2 cellular contexts compared by ENCODE assay signal in the genomic region with DNA sequence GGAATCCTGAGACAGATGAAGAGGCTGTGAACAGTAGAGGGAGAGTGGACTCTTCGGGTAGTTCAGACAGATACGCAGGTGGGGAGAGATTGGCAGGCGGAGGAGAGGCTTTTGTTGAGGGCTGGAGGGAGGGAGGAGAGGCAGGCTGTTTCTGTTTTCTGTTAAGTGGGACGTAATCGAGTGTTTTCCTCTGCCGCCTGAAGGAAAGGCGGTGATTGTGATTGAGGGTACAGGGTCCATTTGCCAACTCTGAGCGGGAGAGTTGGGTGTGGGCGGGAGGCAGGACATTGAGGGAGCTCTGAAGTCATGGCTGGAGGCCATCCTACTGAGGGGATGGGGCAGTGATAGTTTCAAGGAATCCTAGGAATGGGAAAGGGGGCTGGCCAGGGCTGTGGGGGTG.
TF ChIP-seq lines count a peak whose summit lies in the region.

No MANE protein-coding gene starts in this region.

TF ChIP-seq in IMR-90, 13 proteins besides CTCF, POLR2A, EP300 and RAD21:
- TF ChIP-seq RCOR1 (IDR thresholded peaks at IDR 0.05; ENCODE audit: insufficient replicate concordance, low read length) (no peak), NFE2L2 (IDR thresholded peaks at IDR 0.05; ENCODE audit: low read depth, low read length) (no peak), CHD1 (IDR thresholded peaks at IDR 0.05; ENCODE audit: low read depth, low read length) (no peak), BHLHE40 (IDR thresholded peaks at IDR 0.05; ENCODE audit: low read depth, low read length) (no peak)
- TF ChIP-seq, protein P1, sequence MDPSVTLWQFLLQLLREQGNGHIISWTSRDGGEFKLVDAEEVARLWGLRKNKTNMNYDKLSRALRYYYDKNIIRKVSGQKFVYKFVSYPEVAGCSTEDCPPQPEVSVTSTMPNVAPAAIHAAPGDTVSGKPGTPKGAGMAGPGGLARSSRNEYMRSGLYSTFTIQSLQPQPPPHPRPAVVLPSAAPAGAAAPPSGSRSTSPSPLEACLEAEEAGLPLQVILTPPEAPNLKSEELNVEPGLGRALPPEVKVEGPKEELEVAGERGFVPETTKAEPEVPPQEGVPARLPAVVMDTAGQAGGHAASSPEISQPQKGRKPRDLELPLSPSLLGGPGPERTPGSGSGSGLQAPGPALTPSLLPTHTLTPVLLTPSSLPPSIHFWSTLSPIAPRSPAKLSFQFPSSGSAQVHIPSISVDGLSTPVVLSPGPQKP (IDR thresholded peaks at IDR 0.05; ENCODE audit: borderline replicate concordance, low read depth, low read length) = no peak

TF ChIP-seq in H1, 55 proteins besides CTCF, POLR2A, EP300 and RAD21:
- TF ChIP-seq SP4 (IDR thresholded peaks at IDR 0.05; ENCODE audit: low read length) (no peak), TAF7 (optimal IDR thresholded peaks at IDR 0.05; ENCODE audit: borderline replicate concordance, low read depth, low read length) (no peak), KDM5A (IDR thresholded peaks at IDR 0.05; ENCODE audit: low read length) (no peak), CHD2 (IDR thresholded peaks at IDR 0.05; ENCODE audit: low read length) (no peak), CEBPB (IDR thresholded peaks at IDR 0.05; ENCODE audit: low read depth, low read length) (no peak), SP2 (IDR thresholded peaks at IDR 0.05; ENCODE audit: low read length) (no peak), SP1 (IDR thresholded peaks at IDR 0.05; ENCODE audit: low read depth, low read length) (no peak), TBP (IDR thresholded peaks at IDR 0.05; ENCODE audit: low read depth, low read length) (no peak), NANOG (IDR thresholded peaks at IDR 0.05; ENCODE audit: insufficient read depth, low read depth, low read length, poor library complexity, severe bottlenecking) (no peak)
- TF ChIP-seq, protein P2, sequence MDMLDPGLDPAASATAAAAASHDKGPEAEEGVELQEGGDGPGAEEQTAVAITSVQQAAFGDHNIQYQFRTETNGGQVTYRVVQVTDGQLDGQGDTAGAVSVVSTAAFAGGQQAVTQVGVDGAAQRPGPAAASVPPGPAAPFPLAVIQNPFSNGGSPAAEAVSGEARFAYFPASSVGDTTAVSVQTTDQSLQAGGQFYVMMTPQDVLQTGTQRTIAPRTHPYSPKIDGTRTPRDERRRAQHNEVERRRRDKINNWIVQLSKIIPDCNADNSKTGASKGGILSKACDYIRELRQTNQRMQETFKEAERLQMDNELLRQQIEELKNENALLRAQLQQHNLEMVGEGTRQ (IDR thresholded peaks at IDR 0.05; ENCODE audit: low read length) = no peak
- TF ChIP-seq, protein P3, sequence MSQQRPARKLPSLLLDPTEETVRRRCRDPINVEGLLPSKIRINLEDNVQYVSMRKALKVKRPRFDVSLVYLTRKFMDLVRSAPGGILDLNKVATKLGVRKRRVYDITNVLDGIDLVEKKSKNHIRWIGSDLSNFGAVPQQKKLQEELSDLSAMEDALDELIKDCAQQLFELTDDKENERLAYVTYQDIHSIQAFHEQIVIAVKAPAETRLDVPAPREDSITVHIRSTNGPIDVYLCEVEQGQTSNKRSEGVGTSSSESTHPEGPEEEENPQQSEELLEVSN (IDR thresholded peaks at IDR 0.05) = no peak
- TF ChIP-seq, protein P4, sequence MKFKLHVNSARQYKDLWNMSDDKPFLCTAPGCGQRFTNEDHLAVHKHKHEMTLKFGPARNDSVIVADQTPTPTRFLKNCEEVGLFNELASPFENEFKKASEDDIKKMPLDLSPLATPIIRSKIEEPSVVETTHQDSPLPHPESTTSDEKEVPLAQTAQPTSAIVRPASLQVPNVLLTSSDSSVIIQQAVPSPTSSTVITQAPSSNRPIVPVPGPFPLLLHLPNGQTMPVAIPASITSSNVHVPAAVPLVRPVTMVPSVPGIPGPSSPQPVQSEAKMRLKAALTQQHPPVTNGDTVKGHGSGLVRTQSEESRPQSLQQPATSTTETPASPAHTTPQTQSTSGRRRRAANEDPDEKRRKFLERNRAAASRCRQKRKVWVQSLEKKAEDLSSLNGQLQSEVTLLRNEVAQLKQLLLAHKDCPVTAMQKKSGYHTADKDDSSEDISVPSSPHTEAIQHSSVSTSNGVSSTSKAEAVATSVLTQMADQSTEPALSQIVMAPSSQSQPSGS (IDR thresholded peaks at IDR 0.05; ENCODE audit: low read length) = no peak
